ENCODE assay signal across 12 cellular contexts in genomic region chr3:71132995-71133730, GRCh38.
DNase-seq lines count a peak whose midpoint lies in the region; ATAC-seq and TF ChIP-seq lines count a peak whose summit lies in the region.
"Had no signal": no experiment of that assay in that cellular context is flagged by ENCODE, and none has a peak within 500 bp of the region (broad histone marks: within the 10 kb centered on the region; RNA-seq: fewer than 3 reads in every experiment).

No MANE protein-coding gene starts in this region.

- ATAC-seq in GM21381 (IDR thresholded peaks at IDR 0.05; ENCODE audit: unreplicated experiment) (no peak), GM21529 (IDR thresholded peaks at IDR 0.05; ENCODE audit: unreplicated experiment) (no peak)

- intact Hi-C loops in ascending aorta (cut with DNase I) = loop anchor here (5.0 kb wide), 2 partner anchors 71 to 109 kb away; no protein-coding TSS in a partner anchor

- no peak for TF ChIP-seq CTCF in ascending aorta (IDR thresholded peaks at IDR 0.05)
- no peak for TF ChIP-seq CTCF in progenitor cell of endocrine pancreas (IDR thresholded peaks at IDR 0.05; ENCODE audit: unreplicated experiment)

- no peaks in the 10 kb centered on the region for H3K36me3 Mint-ChIP-seq in progenitor cell of endocrine pancreas (ENCODE audit: insufficient read depth)

- H3K27me3 ChIP-seq in ascending aorta = no peaks in the 10 kb centered on the region

- peaks cover 2 to 33% of the 10 kb centered on the region in 2 donors for H3K4me1 ChIP-seq in ascending aorta

- no peaks in the 10 kb centered on the region for H3K27me3 Mint-ChIP-seq in progenitor cell of endocrine pancreas

- peak overlapping the region; percentile 44 to 85 for H3K27ac ChIP-seq in ascending aorta

- H3K4me3 Mint-ChIP-seq in progenitor cell of endocrine pancreas (ENCODE audit: low read depth) = peak overlapping the region; percentile 46

- DNase-seq in NCI-H187 treated with DMSO at 0.1 percent for 48 hours (lab: John Stamatoyannopoulos, UW) = peak; percentile 25
- DNase-seq in NCI-H187 (lab: John Stamatoyannopoulos, UW) = no peak
- peak; percentile 50 to 52 for DNase-seq in NCI-H1930 (lab: John Stamatoyannopoulos, UW)
- no peak for DNase-seq in ascending aorta (ENCODE audit: low spot score in 2 of 2)
- no peak for DNase-seq in progenitor cell of endocrine pancreas (ENCODE audit: low spot score, unreplicated experiment)
- no peak for DNase-seq in SIG-M5 treated with dmso at 0.1 percent for 504 hours (lab: John Stamatoyannopoulos, UW; ENCODE audit: unreplicated experiment)
- DNase-seq: activated CD4-positive, CD25-positive, alpha-beta regulatory T cell; amniotic stem cell; erythroblast; kidney had no signal

- no peaks in the 10 kb centered on the region for H3K9me3 Mint-ChIP-seq in progenitor cell of endocrine pancreas (ENCODE audit: low read depth)

- H3K4me1 Mint-ChIP-seq in progenitor cell of endocrine pancreas (ENCODE audit: low read depth) = peaks cover 81% of the 10 kb centered on the region

- peak overlapping the region; percentile 94 for H3K27ac Mint-ChIP-seq in progenitor cell of endocrine pancreas

- H3K9me3 ChIP-seq in ascending aorta = no peaks in the 10 kb centered on the region

- no peak overlapping the region for H3K4me3 ChIP-seq in ascending aorta

- no peaks in the 10 kb centered on the region for H3K36me3 ChIP-seq in ascending aorta

Comparison
In these comparisons a context has a peak if more than half of its experiments do, and no peak if none do; other contexts are left out.
1. DNase-seq: peak in NCI-H187 treated with DMSO at 0.1 percent for 48 hours (single experiment) and NCI-H1930 (2 of 2); none in NCI-H187 (0 of 2), ascending aorta (0 of 2), progenitor cell of endocrine pancreas (single experiment) and SIG-M5 treated with dmso at 0.1 percent for 504 hours (single experiment).